Comparison of ENCODE assay signal across 23 cellular contexts in the genomic region with DNA sequence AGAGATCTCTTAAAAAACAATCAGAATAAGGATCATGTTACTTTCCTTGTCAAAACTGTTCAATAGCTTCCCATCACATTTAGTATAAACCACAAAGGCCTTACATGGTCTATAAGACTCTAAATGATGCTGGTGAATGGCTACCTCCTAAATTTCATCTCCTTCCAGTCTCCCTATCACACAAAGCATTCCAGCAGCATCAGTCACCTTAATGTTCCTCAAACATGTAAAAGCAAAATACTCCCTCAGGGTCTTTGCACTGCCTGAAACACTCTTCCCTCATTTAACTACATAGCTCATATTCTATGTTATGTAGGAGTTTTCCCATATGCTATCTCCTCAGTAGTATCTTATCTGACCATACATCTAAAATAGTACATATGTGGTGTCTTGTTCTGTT. TPM values are rescaled to one million over a fixed set of nuclear protein-coding genes. Genes with fewer than 3 reads are reported as not detected.
A peak's percentile ranks its signal among the peaks of the same experiment; 100 is the strongest.
DNase-seq lines count a peak whose midpoint lies in the region; ATAC-seq, FAIRE-seq and TF ChIP-seq lines count a peak whose summit lies in the region.
"Had no signal": no experiment of that assay in that cellular context is flagged by ENCODE, and none has a peak within 500 bp of the region (broad histone marks: within the 10 kb centered on the region; RNA-seq: fewer than 3 reads in every experiment).

No MANE protein-coding gene starts in this region.

- in situ Hi-C loops in GM12878 (cut with MboI) = loop anchor here (5.0 kb wide), 1 partner anchor 51 kb away; no protein-coding TSS in a partner anchor

- CTCF ChIA-PET in GM12878 (lab: Yijun Ruan, JAX) = interaction anchor here (3.2 kb wide), 1 partner anchor 128 kb away, joined by 14 read pairs; no protein-coding TSS in a partner anchor
- CTCF ChIA-PET in naive thymus-derived CD4-positive, alpha-beta T cell (lab: Charles Lee) = no interaction called here

- no peaks in the 10 kb centered on the region; the same call in 2 of the 3 replicates for H3K9me3 ChIP-seq in GM12878 (replicated peaks; ENCODE audit: control insufficient read depth, insufficient read depth, low read length)
- no peaks in the 10 kb centered on the region for H3K9me3 ChIP-seq in naive thymus-derived CD4-positive, alpha-beta T cell (ENCODE audit: control insufficient read depth in 2 of 3, low read length in 3 of 3)
- H3K9me3 ChIP-seq: gastrocnemius medialis, thyroid gland had no signal

- no peaks in the 10 kb centered on the region for H4K20me1 ChIP-seq in GM12878 (ENCODE audit: control insufficient read depth, insufficient read depth)

- POLR2A ChIA-PET in GM12878 (lab: Charles Lee) = no interaction called here
- POLR2A ChIA-PET in naive thymus-derived CD4-positive, alpha-beta T cell (lab: Charles Lee) = no interaction called here

- TF ChIP-seq RAD21 in GM12878 (IDR thresholded peaks at IDR 0.05; ENCODE audit: insufficient read depth, low read depth, low read length) = no peak

- intact Hi-C loops in GM12878 (cut with micrococcal nuclease; ENCODE audit: unreplicated experiment) = no loop called here
- intact Hi-C loops in naive thymus-derived CD4-positive, alpha-beta T cell (cut with micrococcal nuclease) = no loop called here

- no peak for FAIRE-seq in GM12878 (lab: Jason Lieb, UNC)

- no peaks in the 10 kb centered on the region for H3K79me2 ChIP-seq in GM12878 (ENCODE audit: control insufficient read depth, insufficient read depth, low read length)

- no peak overlapping the region for H3K9ac ChIP-seq in GM12878 (ENCODE audit: control insufficient read depth, insufficient read depth, low read length)
- H3K9ac ChIP-seq: parathyroid adenoma had no signal

- peaks cover 3 to 13% of the 10 kb centered on the region in 2 experiments; a peak in 3 of 4 replicates for H3K36me3 ChIP-seq in GM12878 (ENCODE audit: control insufficient read depth in 2 of 2, insufficient read depth in 2 of 2, low read length in 1 of 2)
- H3K36me3 ChIP-seq in naive thymus-derived CD4-positive, alpha-beta T cell (ENCODE audit: control insufficient read depth in 2 of 3, insufficient read depth in 3 of 3, low read length in 3 of 3) = peaks cover 4 to 62% (median 16%) of the 10 kb centered on the region in 3 experiments

- no peaks in the 10 kb centered on the region for H3K4me1 ChIP-seq in GM12878 (ENCODE audit: control insufficient read depth, insufficient read depth, low read length)
- H3K4me1 ChIP-seq in naive thymus-derived CD4-positive, alpha-beta T cell (ENCODE audit: control insufficient read depth in 2 of 2, insufficient read depth in 2 of 2, low read length in 2 of 2) = no peaks in the 10 kb centered on the region
- H3K4me1 ChIP-seq: gastrocnemius medialis, parathyroid adenoma, thyroid gland had no signal

- H2AFZ ChIP-seq in GM12878 (ENCODE audit: control insufficient read depth, low read depth, low read length) = no peak overlapping the region
- H2AFZ ChIP-seq: parathyroid adenoma had no signal

- no peak for TF ChIP-seq EP300 in GM12878 (IDR thresholded peaks at IDR 0.05; ENCODE audit: borderline replicate concordance in 1 of 2, control insufficient read depth in 1 of 2, low read depth in 2 of 2, low read length in 2 of 2)

- SMC1A ChIA-PET in GM12878 (lab: Charles Lee; ENCODE audit: uncharacterized antibody, unreplicated experiment) = interaction anchor here (0.6 to 1.9 kb wide), 2 partner anchors 128 to 245 kb away, joined by 5 to 6 read pairs; no protein-coding TSS in a partner anchor

- peaks cover 0 to 25% (median 16%) of the 10 kb centered on the region in 7 donors for H3K4me1 Mint-ChIP-seq in naive thymus-derived CD4-positive, alpha-beta T cell
- H3K4me1 Mint-ChIP-seq: H9 had no signal

- TF ChIP-seq CTCF in GM12878 (IDR thresholded peaks at IDR 0.05 in 2 of 3, conservative IDR thresholded peaks at IDR 0.05 in 1 of 3; ENCODE audit: control insufficient read depth in 2 of 3, extremely low read depth in 1 of 3, insufficient read depth in 1 of 3, low read depth in 3 of 3, low read length in 3 of 3) = no peak

- peak; percentile 66 for DNase-seq in EL
- peak; percentile 39 for DNase-seq in NCI-H226
- no peak for DNase-seq in GM12878 (ENCODE audit: low read depth, low spot score)
- no peak for DNase-seq in naive thymus-derived CD4-positive, alpha-beta T cell
- no peak for DNase-seq in superior temporal gyrus (ENCODE audit: extremely low spot score)
- no peak for DNase-seq in dermis blood vessel endothelial cell
- no peak for DNase-seq in SIG-M5 (lab: John Stamatoyannopoulos, UW)
- DNase-seq: activated CD4-positive, alpha-beta T cell treated with anti-CD3 and anti-CD28 coated beads for 1 hour; activated CD8-positive, alpha-beta memory T cell treated with anti-CD3 and anti-CD28 coated beads for 24 hours; activated naive CD4-positive, alpha-beta T cell treated with anti-CD3 and anti-CD28 coated beads, Interleukin-2, amount 50 U/mL, for 16 hours; activated T-cell treated with anti-CD3 and anti-CD28 coated beads, Interleukin-2, amount 50 U/mL, for 4 hours; DND-41; gastrocnemius medialis; H9; mesenchymal stem cell; natural killer cell; NCI-H1105 treated with DMSO at 0.1 percent for 48 hours; NCI-H2081; NCI-H446 treated with DMSO at 0.1 percent for 48 hours; stimulated activated naive CD4-positive, alpha-beta T cell; thyroid gland had no signal

- H3K36me3 Mint-ChIP-seq in naive thymus-derived CD4-positive, alpha-beta T cell = peaks cover 18 to 64% (median 39%) of the 10 kb centered on the region in 5 donors
- H3K36me3 Mint-ChIP-seq: natural killer cell had no signal

- no peak for TF ChIP-seq POLR2A in GM12878 (IDR thresholded peaks at IDR 0.05; ENCODE audit: low read depth, low read length)

- RAD21 ChIA-PET in GM12878 (lab: Charles Lee; ENCODE audit: unreplicated experiment) = interaction anchor here (1.9 kb wide), 1 partner anchor 128 kb away, joined by 4 read pairs; no protein-coding TSS in a partner anchor

- H3K27me3 Mint-ChIP-seq in naive thymus-derived CD4-positive, alpha-beta T cell = no peaks in the 10 kb centered on the region

- no peak for ATAC-seq in GM12878
- ATAC-seq in naive thymus-derived CD4-positive, alpha-beta T cell = no peak
- ATAC-seq: activated T-cell treated with anti-CD3 and anti-CD28 coated beads, Interleukin-2, amount 50 U/mL, for 4 hours; gastrocnemius medialis; natural killer cell had no signal

- H3K4me2 ChIP-seq in GM12878 (ENCODE audit: control insufficient read depth, insufficient read depth) = no peak overlapping the region

- H3K27me3 ChIP-seq in GM12878 (replicated peaks in 1 of 2; ENCODE audit: control insufficient read depth in 2 of 2, insufficient read depth in 2 of 2, low read length in 1 of 2) = no peaks in the 10 kb centered on the region
- no peaks in the 10 kb centered on the region for H3K27me3 ChIP-seq in naive thymus-derived CD4-positive, alpha-beta T cell (ENCODE audit: control insufficient read depth in 2 of 2, insufficient read depth in 2 of 2, low read length in 2 of 2)
- H3K27me3 ChIP-seq: cardiac muscle cell, gastrocnemius medialis, thyroid gland had no signal

- no peaks in the 10 kb centered on the region for H3K9me3 Mint-ChIP-seq in naive thymus-derived CD4-positive, alpha-beta T cell
- H3K9me3 Mint-ChIP-seq: activated T-cell treated with anti-CD3 and anti-CD28 coated beads, Interleukin-2, amount 50 U/mL, for 4 hours; H9; natural killer cell had no signal

- H3K4me3 Mint-ChIP-seq in naive thymus-derived CD4-positive, alpha-beta T cell = no peak overlapping the region
- H3K4me3 Mint-ChIP-seq: activated T-cell treated with anti-CD3 and anti-CD28 coated beads, Interleukin-2, amount 50 U/mL, for 4 hours; H9; natural killer cell had no signal

- H3K4me3 ChIP-seq in GM12878 = no peak overlapping the region
- H3K4me3 ChIP-seq in naive thymus-derived CD4-positive, alpha-beta T cell (ENCODE audit: low read length) = no peak overlapping the region
- H3K4me3 ChIP-seq: cardiac muscle cell, gastrocnemius medialis, thyroid gland had no signal

- TSS peak; percentile 12 for BruUV-seq in GM12878 (replicated peaks; lab: Mats Ljungman, UMichigan)

- H3K27ac ChIP-seq in GM12878 (ENCODE audit: control insufficient read depth, insufficient read depth) = no peak overlapping the region
- no peak overlapping the region for H3K27ac ChIP-seq in naive thymus-derived CD4-positive, alpha-beta T cell (ENCODE audit: low read depth, low read length)
- H3K27ac ChIP-seq: cardiac muscle cell, parathyroid adenoma, thyroid gland had no signal

- H3K27ac Mint-ChIP-seq in naive thymus-derived CD4-positive, alpha-beta T cell = peak overlapping the region in 5 of 9 donors; percentile 2 to 76 (median 12)
- H3K27ac Mint-ChIP-seq: H9 had no signal

RNA-seq across cellular contexts. Expression of a gene that starts 53.5 kb away (rescaled TPM):
- total RNA-seq in GM12878 (2013; cell fraction: nucleolus; rRNA removed) = 105 and 107 TPM in 2 replicates
- total RNA-seq in GM12878 (2014; rRNA removed) (17.7 and 22.7 TPM in 2 replicates), GM12878 (2014; rRNA removed; fragmentation: Illumina TruSeq; extraction: Trizol) (17.0 and 17.7 TPM in 2 replicates), GM12878 (2021) (14.7 and 16.7 TPM in 2 replicates), dermis blood vessel endothelial cell (20.3 and 22.9 TPM in 2 replicates)
- 4.4 TPM for polyA plus RNA-seq in GM12878 (2011; ENCODE audit: low read depth)
- polyA plus RNA-seq in GM12878 (2011; rRNA removed) (22.2 and 29.6 TPM in 2 replicates), GM12878 (2014; fragmentation: Illumina TruSeq; extraction: Trizol) (13.2 and 16.1 TPM in 2 replicates), GM12878 (2014; fragmentation: Nextera tagmentation; extraction: Ambion mirVana) (1 to 10 TPM; 2.8 to 4.2 TPM), GM12878 (2014; rRNA removed) (8.3 and 9.2 TPM in 2 replicates), GM12878 (2016; fragmentation: Nextera tagmentation; extraction: Ambion mirVana) (10 to 100 TPM in 1 of 2 experiments, 1 to 10 TPM in 1; 9.7 to 10.0 TPM)
- polyA plus RNA-seq in GM12878 (2011; cell fraction: cytosol; rRNA removed) = 9.5 and 11.0 TPM in 2 replicates
- 15.2 and 18.8 TPM in 2 replicates for polyA plus RNA-seq in GM12878 (2011; cell fraction: nucleus; rRNA removed)
- polyA plus RNA-seq in GM12878 (2012) = 5.6 and 8.2 TPM in 2 replicates
- 40.2 and 48.2 TPM in 2 replicates for polyA minus RNA-seq in GM12878 (2011; rRNA and poly(A)+ RNA removed)
- polyA minus RNA-seq in GM12878 (2011; cell fraction: cytosol; rRNA and poly(A)+ RNA removed) = 15.0 and 15.6 TPM in 2 replicates
- polyA minus RNA-seq in GM12878 (2011; cell fraction: nucleus; rRNA and poly(A)+ RNA removed) = 18.4 and 21.2 TPM in 2 replicates
- total RNA-seq in naive thymus-derived CD4-positive, alpha-beta T cell = 10 to 100 TPM; 14.9 to 24.4 (median 19.2) TPM
- polyA plus RNA-seq in naive thymus-derived CD4-positive, alpha-beta T cell = 1 to 10 TPM; 4.7 to 6.4 TPM

Comparison
In these comparisons a context has a peak if more than half of its experiments do, and no peak if none do; other contexts are left out.
1. DNase-seq: peak in EL (single experiment) and NCI-H226 (single experiment); none in GM12878 (single experiment), naive thymus-derived CD4-positive, alpha-beta T cell (0 of 9), superior temporal gyrus (single experiment), dermis blood vessel endothelial cell (single experiment) and SIG-M5 (single experiment).